In the genomic region with DNA sequence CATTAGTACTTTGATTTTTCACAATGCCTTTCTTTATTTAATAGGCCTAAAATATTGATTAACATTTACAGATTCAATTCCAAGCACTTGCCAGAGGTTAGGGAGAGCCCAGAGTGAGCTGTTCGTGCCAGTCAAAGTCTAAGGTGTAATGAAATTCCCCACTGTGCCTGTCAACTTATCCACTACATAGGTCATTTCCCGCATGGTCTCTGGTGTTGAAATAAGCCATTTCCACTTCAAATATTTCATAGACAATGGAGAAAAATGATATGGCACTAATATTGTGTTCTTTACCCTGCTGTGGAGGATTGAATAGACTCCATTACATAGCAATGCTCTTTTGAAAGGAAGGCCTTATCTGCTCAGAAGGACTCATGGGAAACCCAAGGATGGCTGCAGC, we compare ENCODE assay signal across 25 cellular contexts.
DNase-seq lines count a peak whose midpoint lies in the region; ATAC-seq and TF ChIP-seq lines count a peak whose summit lies in the region.
"Had no signal": no experiment of that assay in that cellular context is flagged by ENCODE, and none has a peak within 500 bp of the region (broad histone marks: within the 10 kb centered on the region; RNA-seq: fewer than 3 reads in every experiment).

No MANE protein-coding gene starts in this region.

- H2BK120ac ChIP-seq in IMR-90 (ENCODE audit: low read depth, low read length): peak overlapping the region; percentile 75

- no peak overlapping the region for H3K56ac ChIP-seq in IMR-90 (ENCODE audit: extremely low read depth, insufficient read depth, low read length)

- dilution Hi-C loops in IMR-90 (cut with HindIII; ENCODE audit: low sequenced_read_pairs, unreplicated experiment): no loop called here

- no peak overlapping the region for H3K4me3 Mint-ChIP-seq in neural progenitor cell
- H3K4me3 Mint-ChIP-seq: CD14-positive monocyte; CD4-positive, alpha-beta memory T cell; CD4-positive, CD25-positive, alpha-beta regulatory T cell; CD8-positive, alpha-beta memory T cell had no signal

- DNase-seq in IMR-90 (no peak), NCI-H146 treated with DMSO at 0.1 percent for 48 hours (lab: John Stamatoyannopoulos, UW; ENCODE audit: unreplicated experiment) (peak; percentile 2), mucosa of gallbladder (ENCODE audit: low spot score) (peak; percentile 11), neural progenitor cell (ENCODE audit: low spot score) (no peak), ACHN (no peak), GDM1 (lab: John Stamatoyannopoulos, UW) (no peak)
- DNase-seq: BE2C; C1 segment of cervical spinal cord; CD4-positive, alpha-beta memory T cell; CD4-positive, CD25-positive, alpha-beta regulatory T cell; CD8-positive, alpha-beta memory T cell; COR-L47; DMS 273 treated with DMSO at 0.1 percent for 48 hours; DMS153; DMS53; DMS79; DND-41; EL; GF-D8 had no signal

- no peaks in the 10 kb centered on the region for H3F3A ChIP-seq in neural progenitor cell (ENCODE audit: low read depth)

- no peak overlapping the region for H3K23ac ChIP-seq in IMR-90 (ENCODE audit: low read depth, low read length)

- POLR2A ChIA-PET in IMR-90 (lab: Charles Lee; ENCODE audit: unreplicated experiment): no interaction called here

- H3K4me1 Mint-ChIP-seq in neural progenitor cell: peaks cover 3% of the 10 kb centered on the region
- H3K4me1 Mint-ChIP-seq: CD14-positive monocyte; CD4-positive, alpha-beta memory T cell; CD4-positive, CD25-positive, alpha-beta regulatory T cell; CD8-positive, alpha-beta memory T cell had no signal

- H2BK5ac ChIP-seq in IMR-90 (ENCODE audit: low read depth, low read length, poor library complexity, severe bottlenecking): no peak overlapping the region

- H4K5ac ChIP-seq in IMR-90 (ENCODE audit: low read depth, low read length): peak overlapping the region; percentile 51; the same call in 1 of the 2 replicates

- H3K79me1 ChIP-seq in IMR-90 (ENCODE audit: low read depth in 1 of 2, low read length in 2 of 2): no peaks in the 10 kb centered on the region

- H2AK5ac ChIP-seq in IMR-90 (ENCODE audit: low read depth, low read length): no peak overlapping the region

- H3K79me2 ChIP-seq in neural progenitor cell (ENCODE audit: low read depth): no peaks in the 10 kb centered on the region

- H3K27me3 Mint-ChIP-seq in neural progenitor cell (ENCODE audit: insufficient read depth, low read depth): no peaks in the 10 kb centered on the region
- H3K27me3 Mint-ChIP-seq: CD8-positive, alpha-beta memory T cell had no signal

- H3K36me3 Mint-ChIP-seq in neural progenitor cell: no peaks in the 10 kb centered on the region
- H3K36me3 Mint-ChIP-seq: CD14-positive monocyte; CD4-positive, alpha-beta memory T cell; CD4-positive, CD25-positive, alpha-beta regulatory T cell; CD8-positive, alpha-beta memory T cell had no signal

- peak overlapping the region in 1 of 2 experiments; percentile 35 for H4K8ac ChIP-seq in IMR-90 (ENCODE audit: low read depth in 2 of 2, low read length in 2 of 2)

- H3K27ac ChIP-seq in IMR-90 (ENCODE audit: insufficient read depth, low read length) (0 out of 2 replicates have a peak overlapping the region, but pooled peaks have one; percentile 23), neural progenitor cell (no peak overlapping the region)
- H3K27ac ChIP-seq: 22Rv1, A549, BLaER1 had no signal

- peak overlapping the region; percentile 63; the same call in 2 of the 3 replicates for H2BK15ac ChIP-seq in IMR-90 (ENCODE audit: low read depth, low read length)

- WGBS in IMR-90 (ENCODE audit: extremely low coverage in 2 of 2, insufficient read length in 1 of 2), 2 experiments: no CpG with 5 or more reads among the region's 2 CpGs

- peak overlapping the region; percentile 51 for H3K4ac ChIP-seq in IMR-90 (ENCODE audit: low read depth, low read length)

- H3K9ac ChIP-seq in IMR-90 (ENCODE audit: low read depth, low read length) (no peak overlapping the region), neural progenitor cell (no peak overlapping the region)
- H3K9ac ChIP-seq: BLaER1 had no signal

- BruUV-seq in IMR-90 (replicated peaks; lab: Mats Ljungman, UMichigan): no TSS peak

- H3K4me1 ChIP-seq in IMR-90 (ENCODE audit: control insufficient read depth, insufficient read depth, low read length) (peaks cover 2% of the 10 kb centered on the region; the same call in 1 of the 2 replicates), neural progenitor cell (peaks cover 5% of the 10 kb centered on the region)
- H3K4me1 ChIP-seq: A549, BE2C had no signal

- TF ChIP-seq CTCF in IMR-90 (conservative IDR thresholded peaks at IDR 0.05; ENCODE audit: low read depth, low read length) (no peak), neural progenitor cell (IDR thresholded peaks at IDR 0.05) (no peak)

- intact Hi-C loops in IMR-90 (cut with micrococcal nuclease): no loop called here

- H2AK9ac ChIP-seq in IMR-90 (replicated peaks; ENCODE audit: low read depth, low read length, poor library complexity): no peak overlapping the region

- no peak overlapping the region for H2AFZ ChIP-seq in IMR-90 (replicated peaks; ENCODE audit: low read length, poor library complexity)
- H2AFZ ChIP-seq in neural progenitor cell (replicated peaks): peak overlapping the region; percentile 74

- peak overlapping the region; percentile 63 for H3K18ac ChIP-seq in IMR-90 (ENCODE audit: low read depth, low read length)

- no peak overlapping the region for H3K27ac Mint-ChIP-seq in neural progenitor cell
- H3K27ac Mint-ChIP-seq: CD14-positive monocyte; CD4-positive, alpha-beta memory T cell; CD4-positive, CD25-positive, alpha-beta regulatory T cell; CD8-positive, alpha-beta memory T cell had no signal

- no peak for TF ChIP-seq RAD21 in IMR-90 (IDR thresholded peaks at IDR 0.05; ENCODE audit: low read length)

- CTCF ChIA-PET in IMR-90 (lab: Yijun Ruan, JAX): interaction anchor here (0.6 kb wide), 1 partner anchor 431 kb away, joined by 3 read pairs; no protein-coding TSS in a partner anchor

- no peaks in the 10 kb centered on the region for H3K27me3 ChIP-seq in IMR-90 (ENCODE audit: control insufficient read depth, insufficient read depth, low read length)
- no peaks in the 10 kb centered on the region for H3K27me3 ChIP-seq in neural progenitor cell
- H3K27me3 ChIP-seq: BE2C, BLaER1 had no signal

- peak overlapping the region; percentile 25 for H2BK20ac ChIP-seq in IMR-90 (ENCODE audit: low read depth, low read length)

- no peak overlapping the region for H3K4me3 ChIP-seq in IMR-90 (ENCODE audit: insufficient read depth, low read depth, low read length)
- H3K4me3 ChIP-seq in neural progenitor cell: no peak overlapping the region
- H3K4me3 ChIP-seq: A549, BLaER1 had no signal

- H4K20me1 ChIP-seq in IMR-90 (ENCODE audit: insufficient read depth, low read length) (no peaks in the 10 kb centered on the region), neural progenitor cell (ENCODE audit: low read depth) (no peaks in the 10 kb centered on the region)
- H4K20me1 ChIP-seq: BLaER1 had no signal

- H3K9me3 ChIP-seq in IMR-90 (ENCODE audit: control insufficient read depth, insufficient read depth, low read length): no peaks in the 10 kb centered on the region
- no peaks in the 10 kb centered on the region for H3K9me3 ChIP-seq in neural progenitor cell (ENCODE audit: low read depth)
- H3K9me3 ChIP-seq: BE2C, BLaER1 had no signal

- no peak overlapping the region for H3K4me2 ChIP-seq in IMR-90 (ENCODE audit: low read depth, low read length)
- H3K4me2 ChIP-seq in neural progenitor cell: no peak overlapping the region
- H3K4me2 ChIP-seq: A549, BLaER1 had no signal

- H3K9me3 Mint-ChIP-seq in neural progenitor cell: no peaks in the 10 kb centered on the region

- H3K14ac ChIP-seq in IMR-90 (replicated peaks; ENCODE audit: low read depth, low read length): no peak overlapping the region

- no peaks in the 10 kb centered on the region for H3K9me1 ChIP-seq in IMR-90 (ENCODE audit: insufficient read depth, low read length)

- no peak for TF ChIP-seq POLR2A in IMR-90 (IDR thresholded peaks at IDR 0.05; ENCODE audit: low read depth, low read length)

- in situ Hi-C loops in IMR-90 (cut with MboI; ENCODE audit: low sequenced_read_pairs) (no loop called here), ACHN (cut with HindIII; ENCODE audit: low pct_ligation_motif_present, low pct_unique_long_range_greater_than_20kb, low sequenced_read_pairs) (no loop called here)

- ATAC-seq in IMR-90 (ENCODE audit: low read depth) (no peak), GM21367 (IDR thresholded peaks at IDR 0.05; ENCODE audit: unreplicated experiment) (no peak), GM21723 (IDR thresholded peaks at IDR 0.05; ENCODE audit: unreplicated experiment) (no peak)
- ATAC-seq: A549 had no signal

- peak overlapping the region; percentile 66; the same call in 1 of the 2 replicates for H4K91ac ChIP-seq in IMR-90 (ENCODE audit: insufficient read depth, low read depth, low read length)

- H3K36me3 ChIP-seq in IMR-90 (ENCODE audit: control insufficient read depth, insufficient read depth, low read length): no peaks in the 10 kb centered on the region
- no peaks in the 10 kb centered on the region for H3K36me3 ChIP-seq in neural progenitor cell
- H3K36me3 ChIP-seq: BE2C, BLaER1 had no signal

TF ChIP-seq in IMR-90, 13 proteins besides CTCF, POLR2A, EP300 and RAD21:
- no peak for TF ChIP-seq CEBPB (IDR thresholded peaks at IDR 0.05; ENCODE audit: low read depth, low read length)
- no peak for TF ChIP-seq ELK1 (IDR thresholded peaks at IDR 0.05; ENCODE audit: borderline replicate concordance, low read depth, low read length)
- TF ChIP-seq RFX5 (IDR thresholded peaks at IDR 0.05; ENCODE audit: low read depth, low read length): no peak
- no peak for TF ChIP-seq MXI1 (IDR thresholded peaks at IDR 0.05; ENCODE audit: borderline replicate concordance, low read depth, low read length)
- TF ChIP-seq RCOR1 (IDR thresholded peaks at IDR 0.05; ENCODE audit: insufficient replicate concordance, low read length): no peak
- no peak for TF ChIP-seq CHD1 (IDR thresholded peaks at IDR 0.05; ENCODE audit: low read depth, low read length)

Comparison
In these comparisons a context has a peak if more than half of its experiments do, and no peak if none do; other contexts are left out.
1. DNase-seq: peak in NCI-H146 treated with DMSO at 0.1 percent for 48 hours (single experiment) and mucosa of gallbladder (single experiment); none in IMR-90 (single experiment), neural progenitor cell (single experiment), ACHN (single experiment) and GDM1 (single experiment).